In genomic region chr17:69448431-69449102, GRCh38 we compare ENCODE assay signal across 10 cellular contexts. TPM values are rescaled to one million over a fixed set of nuclear protein-coding genes. Genes with fewer than 3 reads are reported as not detected.
DNase-seq lines count a peak whose midpoint lies in the region; ATAC-seq lines count a peak whose summit lies in the region.
"Had no signal": no experiment of that assay in that cellular context is flagged by ENCODE, and none has a peak within 500 bp of the region (broad histone marks: within the 10 kb centered on the region; RNA-seq: fewer than 3 reads in every experiment).

No MANE protein-coding gene starts in this region.

- H3K27me3 ChIP-seq in rectal smooth muscle tissue (ENCODE audit: control insufficient read depth, insufficient read depth, low read length), result no peaks in the 10 kb centered on the region
- H3K27me3 ChIP-seq: SJSA1 had no signal

- no peak overlapping the region for H3K27ac ChIP-seq in rectal smooth muscle tissue (ENCODE audit: low read depth, low read length)
- H3K27ac ChIP-seq: SJSA1 had no signal

- POLR2A ChIA-PET in activated CD4-positive, alpha-beta T cell treated with anti-CD3 and anti-CD28 coated beads for 36 hours (lab: Charles Lee), result no interaction called here

- H3K27ac Mint-ChIP-seq in activated CD4-positive, alpha-beta T cell treated with anti-CD3 and anti-CD28 coated beads for 36 hours, result no peak overlapping the region
- H3K27ac Mint-ChIP-seq: stimulated activated naive CD8-positive, alpha-beta T cell treated with anti-CD3 and anti-CD28 coated beads, Interleukin-15, amount 100 ng/mL, for 72 hours had no signal

- peaks cover 3% of the 10 kb centered on the region for H3K4me1 ChIP-seq in rectal smooth muscle tissue (ENCODE audit: control insufficient read depth, insufficient read depth, low read length)

- no peaks in the 10 kb centered on the region for H3K27me3 Mint-ChIP-seq in activated CD4-positive, alpha-beta T cell treated with anti-CD3 and anti-CD28 coated beads for 36 hours
- H3K27me3 Mint-ChIP-seq: stimulated activated naive CD8-positive, alpha-beta T cell treated with anti-CD3 and anti-CD28 coated beads, Interleukin-15, amount 100 ng/mL, for 72 hours had no signal

- no peak overlapping the region for H3K9ac ChIP-seq in rectal smooth muscle tissue (ENCODE audit: low read length)

- peaks cover 1% of the 10 kb centered on the region for H3K36me3 Mint-ChIP-seq in activated CD4-positive, alpha-beta T cell treated with anti-CD3 and anti-CD28 coated beads for 36 hours (ENCODE audit: low read depth)

- peaks cover 14% of the 10 kb centered on the region for H3K4me1 Mint-ChIP-seq in activated CD4-positive, alpha-beta T cell treated with anti-CD3 and anti-CD28 coated beads for 36 hours

- no peaks in the 10 kb centered on the region for H3K9me3 Mint-ChIP-seq in activated CD4-positive, alpha-beta T cell treated with anti-CD3 and anti-CD28 coated beads for 36 hours (ENCODE audit: low read depth)
- H3K9me3 Mint-ChIP-seq: stimulated activated naive CD8-positive, alpha-beta T cell treated with anti-CD3 and anti-CD28 coated beads, Interleukin-15, amount 100 ng/mL, for 72 hours had no signal

- no peak overlapping the region for H3K4me3 Mint-ChIP-seq in activated CD4-positive, alpha-beta T cell treated with anti-CD3 and anti-CD28 coated beads for 36 hours
- H3K4me3 Mint-ChIP-seq: stimulated activated naive CD8-positive, alpha-beta T cell treated with anti-CD3 and anti-CD28 coated beads, Interleukin-15, amount 100 ng/mL, for 72 hours had no signal

- CTCF ChIA-PET in activated CD4-positive, alpha-beta T cell treated with anti-CD3 and anti-CD28 coated beads for 36 hours (lab: Charles Lee), result no interaction called here

- ATAC-seq in GM18868 (IDR thresholded peaks at IDR 0.05; ENCODE audit: unreplicated experiment), result no peak
- no peak for ATAC-seq in activated CD4-positive, alpha-beta T cell treated with anti-CD3 and anti-CD28 coated beads for 36 hours
- ATAC-seq: stimulated activated naive CD8-positive, alpha-beta T cell treated with anti-CD3 and anti-CD28 coated beads, Interleukin-15, amount 100 ng/mL, for 72 hours had no signal

- H3K36me3 ChIP-seq in rectal smooth muscle tissue (ENCODE audit: control insufficient read depth, insufficient read depth, low read length), result no peaks in the 10 kb centered on the region
- H3K36me3 ChIP-seq: SJSA1 had no signal

- peak; percentile 23 for DNase-seq in HK-2 (ENCODE audit: unreplicated experiment)
- DNase-seq in cerebellar cortex (ENCODE audit: low spot score), result peak; percentile 67
- peak; percentile 74 for DNase-seq in iPS-NIHi7 (ENCODE audit: extremely low spot score)
- DNase-seq in DMS153 (lab: John Stamatoyannopoulos, UW), result no peak
- no peak for DNase-seq in DMS114 treated with DMSO at 0.1 percent for 48 hours (lab: John Stamatoyannopoulos, UW; ENCODE audit: unreplicated experiment)
- no peak for DNase-seq in activated CD4-positive, alpha-beta T cell treated with anti-CD3 and anti-CD28 coated beads for 36 hours
- DNase-seq: stimulated activated naive CD8-positive, alpha-beta T cell treated with anti-CD3 and anti-CD28 coated beads, Interleukin-15, amount 100 ng/mL, for 72 hours had no signal

- peak overlapping the region; percentile 39 for H3K4me3 ChIP-seq in rectal smooth muscle tissue (ENCODE audit: low read length)
- H3K4me3 ChIP-seq: SJSA1 had no signal

- intact Hi-C loops in activated CD4-positive, alpha-beta T cell treated with anti-CD3 and anti-CD28 coated beads for 36 hours (cut with DNase I, micrococcal nuclease), result no loop called here

RNA-seq across cellular contexts. Expression of gene MAP2K6, which starts 34.1 kb away (rescaled TPM):
- 1 to 10 TPM; 2.7 to 3.4 TPM for total RNA-seq in activated CD4-positive, alpha-beta T cell treated with anti-CD3 and anti-CD28 coated beads for 36 hours

Comparison
In these comparisons a context has a peak if more than half of its experiments do, and no peak if none do; other contexts are left out.
1. DNase-seq: peak in HK-2 (single experiment), cerebellar cortex (single experiment) and iPS-NIHi7 (single experiment); none in DMS153 (single experiment), DMS114 treated with DMSO at 0.1 percent for 48 hours (single experiment) and activated CD4-positive, alpha-beta T cell treated with anti-CD3 and anti-CD28 coated beads for 36 hours (single experiment).